ENCODE assay signal across 17 cellular contexts in the genomic region with DNA sequence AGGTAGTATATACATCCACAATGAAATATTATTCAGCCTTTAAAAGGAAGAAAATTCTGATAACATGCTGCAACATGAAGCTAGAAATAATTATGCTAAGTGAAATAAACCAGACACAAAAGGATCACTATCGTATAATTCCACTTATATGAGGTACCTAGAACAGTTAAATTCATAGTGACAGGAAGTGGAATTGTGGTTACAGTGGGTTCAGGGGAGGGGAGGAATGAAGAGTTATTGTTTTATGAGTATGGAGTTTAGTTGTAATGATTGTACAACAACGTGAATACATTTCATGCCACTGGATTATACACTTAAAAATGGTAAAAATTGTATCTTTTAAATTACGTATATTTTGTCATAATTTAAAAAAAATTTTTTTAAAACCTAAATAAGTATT. TPM values are rescaled to one million over a fixed set of nuclear protein-coding genes. Genes with fewer than 3 reads are reported as not detected.
DNase-seq lines count a peak whose midpoint lies in the region; ATAC-seq and TF ChIP-seq lines count a peak whose summit lies in the region.
"Had no signal": no experiment of that assay in that cellular context is flagged by ENCODE, and none has a peak within 500 bp of the region (broad histone marks: within the 10 kb centered on the region; RNA-seq: fewer than 3 reads in every experiment).

No MANE protein-coding gene starts in this region.

- H3K27ac ChIP-seq in HEK293 (ENCODE audit: extremely low read depth, low read depth, low read length) = no peak overlapping the region
- H3K27ac ChIP-seq in naive thymus-derived CD4-positive, alpha-beta T cell (ENCODE audit: low read depth, low read length) = peak overlapping the region; percentile 38
- H3K27ac ChIP-seq: A549, stomach had no signal

- no peaks in the 10 kb centered on the region; the same call in 1 of the 2 replicates for H3K9me3 ChIP-seq in HEK293 (ENCODE audit: control insufficient read depth, insufficient read depth, low read depth, low read length)
- H3K9me3 ChIP-seq in naive thymus-derived CD4-positive, alpha-beta T cell (ENCODE audit: control insufficient read depth in 2 of 3, low read length in 3 of 3) = no peaks in the 10 kb centered on the region

- no peaks in the 10 kb centered on the region for H3K27me3 Mint-ChIP-seq in activated CD4-positive, alpha-beta T cell treated with anti-CD3 and anti-CD28 coated beads for 36 hours
- H3K27me3 Mint-ChIP-seq in T-helper 1 cell treated with Interleukin-12 subunit alpha and Interleukin-12 subunit beta and Interleukin-4 antibody, amounts not matched to agents 30 μg/mL and 1 μg/mL, for 36 hours (ENCODE audit: low read depth) = no peaks in the 10 kb centered on the region
- no peaks in the 10 kb centered on the region for H3K27me3 Mint-ChIP-seq in naive thymus-derived CD4-positive, alpha-beta T cell
- no peaks in the 10 kb centered on the region for H3K27me3 Mint-ChIP-seq in endothelial cell (ENCODE audit: unreplicated experiment)

- H3K9me3 Mint-ChIP-seq in activated CD4-positive, alpha-beta T cell treated with anti-CD3 and anti-CD28 coated beads for 36 hours (ENCODE audit: low read depth) = peaks cover 6% of the 10 kb centered on the region
- peaks cover 12% of the 10 kb centered on the region for H3K9me3 Mint-ChIP-seq in T-helper 1 cell treated with Interleukin-12 subunit alpha and Interleukin-12 subunit beta and Interleukin-4 antibody, amounts not matched to agents 30 μg/mL and 1 μg/mL, for 36 hours
- H3K9me3 Mint-ChIP-seq in naive thymus-derived CD4-positive, alpha-beta T cell = peaks cover 0 to 23% (median 1%) of the 10 kb centered on the region in 11 donors
- H3K9me3 Mint-ChIP-seq in endothelial cell (ENCODE audit: unreplicated experiment) = no peaks in the 10 kb centered on the region

- CTCF ChIA-PET in activated CD4-positive, alpha-beta T cell treated with anti-CD3 and anti-CD28 coated beads for 36 hours (lab: Charles Lee) = interaction anchor here (1.2 to 3.6 kb wide), 3 partner anchors 10 to 79 kb away, joined by 3 to 15 read pairs (median 10); no protein-coding TSS in a partner anchor
- CTCF ChIA-PET in HEK293 (lab: Yijun Ruan, JAX) = interaction anchor here (0.5 to 0.9 kb wide), 4 partner anchors 18 to 123 kb away, joined by 3 read pairs; no protein-coding TSS in a partner anchor
- CTCF ChIA-PET in naive thymus-derived CD4-positive, alpha-beta T cell (lab: Charles Lee) = interaction anchor here (6.5 kb wide), 1 partner anchor 20 kb away, joined by 52 read pairs; a partner anchor contains a TSS

- no peak overlapping the region for H3K4me3 Mint-ChIP-seq in activated CD4-positive, alpha-beta T cell treated with anti-CD3 and anti-CD28 coated beads for 36 hours
- peak overlapping the region; percentile 55 for H3K4me3 Mint-ChIP-seq in T-helper 1 cell treated with Interleukin-12 subunit alpha and Interleukin-12 subunit beta and Interleukin-4 antibody, amounts not matched to agents 30 μg/mL and 1 μg/mL, for 36 hours
- peak overlapping the region in 9 of 10 donors; percentile 26 to 81 (median 63) for H3K4me3 Mint-ChIP-seq in naive thymus-derived CD4-positive, alpha-beta T cell
- no peak overlapping the region for H3K4me3 Mint-ChIP-seq in endothelial cell (ENCODE audit: unreplicated experiment)
- H3K4me3 Mint-ChIP-seq: CD14-positive monocyte had no signal

- H3K27ac Mint-ChIP-seq in activated CD4-positive, alpha-beta T cell treated with anti-CD3 and anti-CD28 coated beads for 36 hours = no peak overlapping the region
- H3K27ac Mint-ChIP-seq in T-helper 1 cell treated with Interleukin-12 subunit alpha and Interleukin-12 subunit beta and Interleukin-4 antibody, amounts not matched to agents 30 μg/mL and 1 μg/mL, for 36 hours = no peak overlapping the region
- peak overlapping the region; percentile 0 to 83 (median 59) for H3K27ac Mint-ChIP-seq in naive thymus-derived CD4-positive, alpha-beta T cell
- no peak overlapping the region for H3K27ac Mint-ChIP-seq in endothelial cell (ENCODE audit: unreplicated experiment)

- DNase-seq in activated CD4-positive, alpha-beta T cell treated with anti-CD3 and anti-CD28 coated beads for 36 hours = peak; percentile 46
- no peak for DNase-seq in activated CD4-positive, alpha-beta T cell treated with anti-CD3 and anti-CD28 coated beads for 48 hours
- peak in 7 of 9 donors; percentile 65 to 80 (median 75) for DNase-seq in naive thymus-derived CD4-positive, alpha-beta T cell
- DNase-seq in endothelial cell (ENCODE audit: low spot score) (no peak), SIG-M5 (lab: John Stamatoyannopoulos, UW) (no peak)
- DNase-seq: activated CD4-positive, alpha-beta T cell treated with anti-CD3 and anti-CD28 coated beads, Interleukin-2, amount 50 U/mL, for 4 hours; activated gamma-delta T cell; KG1; NCI-H446 treated with DMSO at 0.1 percent for 48 hours; Right ventricle myocardium superior; stimulated activated CD4-positive, alpha-beta T cell treated with anti-CD3 and anti-CD28 coated beads, Interleukin-12 subunit alpha, Interleukin-12 subunit beta, amount 100 ng/mL, for 4 hours; stomach had no signal

- POLR2A ChIA-PET in activated CD4-positive, alpha-beta T cell treated with anti-CD3 and anti-CD28 coated beads for 36 hours (lab: Charles Lee) = no interaction called here
- POLR2A ChIA-PET in HEK293 (lab: Yijun Ruan, JAX) = no interaction called here
- POLR2A ChIA-PET in naive thymus-derived CD4-positive, alpha-beta T cell (lab: Charles Lee) = interaction anchor here (1.3 to 10.9 kb wide), 2 partner anchors 9 to 20 kb away, joined by 6 to 127 read pairs; a partner anchor contains a TSS

- ATAC-seq in activated CD4-positive, alpha-beta T cell treated with anti-CD3 and anti-CD28 coated beads for 36 hours = peak; percentile 58
- ATAC-seq in naive thymus-derived CD4-positive, alpha-beta T cell = peak; percentile 86
- no peak for ATAC-seq in HG03159 (IDR thresholded peaks at IDR 0.05; ENCODE audit: unreplicated experiment)
- ATAC-seq: A549 had no signal

- H3K4me3 ChIP-seq in HEK293 (ENCODE audit: low read depth, low read length) = no peak overlapping the region
- no peak overlapping the region for H3K4me3 ChIP-seq in naive thymus-derived CD4-positive, alpha-beta T cell (ENCODE audit: low read length)
- H3K4me3 ChIP-seq: A549, stomach had no signal

- H3K4me1 Mint-ChIP-seq in activated CD4-positive, alpha-beta T cell treated with anti-CD3 and anti-CD28 coated beads for 36 hours = peaks cover 56% of the 10 kb centered on the region
- peaks cover 19% of the 10 kb centered on the region for H3K4me1 Mint-ChIP-seq in T-helper 1 cell treated with Interleukin-12 subunit alpha and Interleukin-12 subunit beta and Interleukin-4 antibody, amounts not matched to agents 30 μg/mL and 1 μg/mL, for 36 hours (ENCODE audit: low read depth)
- peaks cover 34 to 84% (median 62%) of the 10 kb centered on the region in 7 donors for H3K4me1 Mint-ChIP-seq in naive thymus-derived CD4-positive, alpha-beta T cell
- peaks cover 5% of the 10 kb centered on the region for H3K4me1 Mint-ChIP-seq in endothelial cell (ENCODE audit: unreplicated experiment)

- TF ChIP-seq CTCF in HEK293 (tag by site-specific recombination; IDR thresholded peaks at IDR 0.05) (no peak), endothelial cell (IDR thresholded peaks at IDR 0.05; ENCODE audit: unreplicated experiment) (no peak)

- H3K27me3 ChIP-seq in naive thymus-derived CD4-positive, alpha-beta T cell (ENCODE audit: control insufficient read depth in 2 of 2, insufficient read depth in 2 of 2, low read length in 2 of 2) = no peaks in the 10 kb centered on the region
- H3K27me3 ChIP-seq: stomach had no signal

- intact Hi-C loops in activated CD4-positive, alpha-beta T cell treated with anti-CD3 and anti-CD28 coated beads for 36 hours (cut with DNase I, micrococcal nuclease) = loop anchor here in 1 of 2 experiments (1.0 kb wide), 1 partner anchor 19 kb away; no protein-coding TSS in a partner anchor
- intact Hi-C loops in naive thymus-derived CD4-positive, alpha-beta T cell (cut with micrococcal nuclease) = loop anchor here (1.0 kb wide), 2 partner anchors 19 to 21 kb away; a partner anchor contains a TSS

- H3K36me3 Mint-ChIP-seq in activated CD4-positive, alpha-beta T cell treated with anti-CD3 and anti-CD28 coated beads for 36 hours (ENCODE audit: low read depth) = peaks cover 13% of the 10 kb centered on the region
- H3K36me3 Mint-ChIP-seq in T-helper 1 cell treated with Interleukin-12 subunit alpha and Interleukin-12 subunit beta and Interleukin-4 antibody, amounts not matched to agents 30 μg/mL and 1 μg/mL, for 36 hours (ENCODE audit: low read depth) = peaks cover 8% of the 10 kb centered on the region
- H3K36me3 Mint-ChIP-seq in naive thymus-derived CD4-positive, alpha-beta T cell = peaks cover 0 to 22% (median 1%) of the 10 kb centered on the region in 5 donors
- H3K36me3 Mint-ChIP-seq in endothelial cell (ENCODE audit: low read depth, unreplicated experiment) = peaks cover 1% of the 10 kb centered on the region

- no peaks in the 10 kb centered on the region; a peak in 1 of 3 replicates for H3K36me3 ChIP-seq in HEK293 (ENCODE audit: control insufficient read depth in 2 of 2, insufficient read depth in 1 of 2, low read length in 2 of 2)
- no peaks in the 10 kb centered on the region for H3K36me3 ChIP-seq in naive thymus-derived CD4-positive, alpha-beta T cell (ENCODE audit: control insufficient read depth in 2 of 3, insufficient read depth in 3 of 3, low read length in 3 of 3)

- 0 out of 2 replicates have a peak, but pooled peaks cover 4% of the 10 kb centered on the region for H3K4me1 ChIP-seq in HEK293 (ENCODE audit: control insufficient read depth, insufficient read depth, low read length)
- H3K4me1 ChIP-seq in naive thymus-derived CD4-positive, alpha-beta T cell (ENCODE audit: control insufficient read depth in 2 of 2, insufficient read depth in 2 of 2, low read length in 2 of 2) = peaks cover 6 to 36% of the 10 kb centered on the region in 2 donors
- H3K4me1 ChIP-seq: A549 had no signal

TF ChIP-seq in HEK293, 187 proteins besides CTCF, POLR2A, EP300 and RAD21:
- TF ChIP-seq ZNF146 (tag by site-specific recombination; IDR thresholded peaks at IDR 0.05) (0 out of 2 replicates have a peak, but pooled peaks have one; percentile 16), ZNF561 (tag by site-specific recombination; IDR thresholded peaks at IDR 0.05; ENCODE audit: borderline replicate concordance) (no peak)

RNA-seq across cellular contexts. Expression of a gene that starts 21.0 kb away (rescaled TPM):
- 10 to 100 TPM; 20.2 to 33.2 TPM for total RNA-seq in activated CD4-positive, alpha-beta T cell treated with anti-CD3 and anti-CD28 coated beads for 36 hours
- 10 to 100 TPM; 20.9 to 28.3 (median 27.9) TPM for total RNA-seq in naive thymus-derived CD4-positive, alpha-beta T cell
- polyA plus RNA-seq in naive thymus-derived CD4-positive, alpha-beta T cell = 10 to 100 TPM; 21.5 to 22.2 TPM
- 14.1 TPM for total RNA-seq in endothelial cell (ENCODE audit: unreplicated experiment)

Comparison
In these comparisons a context has a peak if more than half of its experiments do, and no peak if none do; other contexts are left out.
1. DNase-seq: peak in activated CD4-positive, alpha-beta T cell treated with anti-CD3 and anti-CD28 coated beads for 36 hours (single experiment) and naive thymus-derived CD4-positive, alpha-beta T cell (7 of 9); none in activated CD4-positive, alpha-beta T cell treated with anti-CD3 and anti-CD28 coated beads for 48 hours (single experiment), endothelial cell (single experiment) and SIG-M5 (single experiment).
2. H3K27ac Mint-ChIP-seq: peak in naive thymus-derived CD4-positive, alpha-beta T cell (9 of 9); none in activated CD4-positive, alpha-beta T cell treated with anti-CD3 and anti-CD28 coated beads for 36 hours (single experiment), T-helper 1 cell treated with Interleukin-12 subunit alpha and Interleukin-12 subunit beta and Interleukin-4 antibody, amounts not matched to agents 30 μg/mL and 1 μg/mL, for 36 hours (single experiment) and endothelial cell (single experiment).
3. H3K4me3 Mint-ChIP-seq: peak in T-helper 1 cell treated with Interleukin-12 subunit alpha and Interleukin-12 subunit beta and Interleukin-4 antibody, amounts not matched to agents 30 μg/mL and 1 μg/mL, for 36 hours (single experiment) and naive thymus-derived CD4-positive, alpha-beta T cell (9 of 10); none in activated CD4-positive, alpha-beta T cell treated with anti-CD3 and anti-CD28 coated beads for 36 hours (single experiment) and endothelial cell (single experiment).